11 cellular contexts compared by ENCODE assay signal in the genomic region with DNA sequence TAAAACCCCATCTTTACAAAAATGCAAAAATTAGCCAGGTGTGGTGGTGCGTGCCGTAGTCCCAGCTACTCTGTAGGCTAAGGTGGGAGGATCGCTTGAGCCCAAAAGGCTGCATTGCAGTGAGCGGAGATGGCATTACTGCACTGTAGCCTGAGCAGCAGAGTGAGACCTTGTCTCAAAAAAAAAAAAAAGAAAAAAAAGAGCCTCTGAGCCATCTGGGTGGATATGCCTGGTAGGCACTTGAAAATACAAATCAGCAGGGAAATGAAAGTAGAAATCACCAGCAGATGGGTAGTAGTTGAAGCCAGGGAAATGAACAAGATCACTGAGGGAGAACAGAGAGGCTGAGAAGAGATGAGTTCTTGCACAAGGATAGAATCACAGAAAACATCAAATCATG.
DNase-seq lines count a peak whose midpoint lies in the region; ATAC-seq and TF ChIP-seq lines count a peak whose summit lies in the region.
"Had no signal": no experiment of that assay in that cellular context is flagged by ENCODE, and none has a peak within 500 bp of the region (broad histone marks: within the 10 kb centered on the region; RNA-seq: fewer than 3 reads in every experiment).

No MANE protein-coding gene starts in this region.

- H3K27ac Mint-ChIP-seq in chondrocyte (ENCODE audit: unreplicated experiment): no peak overlapping the region
- H3K27ac Mint-ChIP-seq: naive thymus-derived CD8-positive, alpha-beta T cell had no signal

- peak; percentile 13 for DNase-seq in GM06990 (ENCODE audit: extremely low read depth, insufficient read length)
- peak; percentile 93 for DNase-seq in NAMALWA (ENCODE audit: low spot score)
- no peak for DNase-seq in middle frontal gyrus (ENCODE audit: extremely low spot score, low spot score)
- DNase-seq in NCI-H226: no peak
- DNase-seq in chondrocyte (ENCODE audit: low spot score): no peak
- no peak for DNase-seq in NK-92 treated with Interleukin-12 subunit alpha and Interleukin-12 subunit beta, amount 100 ng/mL, for 24 hours (lab: John Stamatoyannopoulos, UW)
- DNase-seq: naive thymus-derived CD8-positive, alpha-beta T cell; SK-N-SH had no signal

- no peak overlapping the region for H3K4me3 Mint-ChIP-seq in chondrocyte (ENCODE audit: unreplicated experiment)
- H3K4me3 Mint-ChIP-seq: naive thymus-derived CD8-positive, alpha-beta T cell had no signal

- TF ChIP-seq CTCF in GM06990 (IDR thresholded peaks at IDR 0.05; ENCODE audit: insufficient read depth, low read length, poor library complexity, severe bottlenecking): no peak
- no peak for TF ChIP-seq CTCF in chondrocyte (IDR thresholded peaks at IDR 0.05)

- no peak overlapping the region for H3K4me3 ChIP-seq in GM06990 (replicated peaks; ENCODE audit: low read depth, low read length)
- H3K4me3 ChIP-seq: ascending aorta had no signal

- no peaks in the 10 kb centered on the region for H3K4me1 Mint-ChIP-seq in chondrocyte (ENCODE audit: low read depth)

- no peaks in the 10 kb centered on the region for H3K27me3 Mint-ChIP-seq in chondrocyte (ENCODE audit: low read depth)
- H3K27me3 Mint-ChIP-seq: naive thymus-derived CD8-positive, alpha-beta T cell had no signal

- H3K9me3 Mint-ChIP-seq in chondrocyte (ENCODE audit: low read depth): no peaks in the 10 kb centered on the region
- H3K9me3 Mint-ChIP-seq: naive thymus-derived CD8-positive, alpha-beta T cell had no signal

- ATAC-seq in GM19395 (IDR thresholded peaks at IDR 0.05; ENCODE audit: unreplicated experiment) (peak; percentile 71), HG02852 (IDR thresholded peaks at IDR 0.05; ENCODE audit: unreplicated experiment) (peak; percentile 73)

- no peaks in the 10 kb centered on the region for H3K36me3 ChIP-seq in GM06990 (ENCODE audit: control insufficient read depth, insufficient read depth, low read length)
- H3K36me3 ChIP-seq: ascending aorta had no signal

- H3K36me3 Mint-ChIP-seq in chondrocyte (ENCODE audit: low read depth): peaks cover 2% of the 10 kb centered on the region
- H3K36me3 Mint-ChIP-seq: naive thymus-derived CD8-positive, alpha-beta T cell had no signal

- H3K27me3 ChIP-seq in GM06990 (replicated peaks; ENCODE audit: control insufficient read depth, insufficient read depth, low read length): no peaks in the 10 kb centered on the region
- H3K27me3 ChIP-seq: ascending aorta had no signal

Comparison
In these comparisons a context has a peak if more than half of its experiments do, and no peak if none do; other contexts are left out.
1. DNase-seq: peak in GM06990 (single experiment) and NAMALWA (single experiment); none in middle frontal gyrus (single experiment), NCI-H226 (single experiment), chondrocyte (single experiment) and NK-92 treated with Interleukin-12 subunit alpha and Interleukin-12 subunit beta, amount 100 ng/mL, for 24 hours (single experiment).